ENCODE assay signal across 14 cellular contexts in the genomic region with DNA sequence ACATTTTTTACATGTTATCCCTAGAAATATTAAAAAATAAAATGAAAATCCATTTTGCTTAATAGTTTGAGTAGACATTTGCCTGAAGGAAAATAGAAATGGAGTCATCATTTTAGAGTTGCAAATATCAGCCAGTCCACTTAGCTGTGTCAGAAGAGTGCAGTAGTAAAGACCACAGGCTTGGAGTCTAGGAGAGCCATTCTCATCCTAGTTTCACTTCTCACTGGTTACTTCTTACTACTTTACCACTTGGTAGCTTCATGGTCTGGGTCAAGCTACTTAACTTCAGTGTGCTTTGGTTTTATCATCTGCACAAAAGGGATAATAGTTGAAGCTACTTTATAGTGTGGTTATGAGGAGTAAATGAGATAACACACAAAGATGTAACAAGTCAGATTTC.
DNase-seq lines count a peak whose midpoint lies in the region; ATAC-seq and TF ChIP-seq lines count a peak whose summit lies in the region.
"Had no signal": no experiment of that assay in that cellular context is flagged by ENCODE, and none has a peak within 500 bp of the region (broad histone marks: within the 10 kb centered on the region; RNA-seq: fewer than 3 reads in every experiment).

No MANE protein-coding gene starts in this region.

- DNase-seq in GM12865 (ENCODE audit: low read depth) = peak; percentile 4
- DNase-seq in OCI-M1 (lab: John Stamatoyannopoulos, UW) = peak; percentile 33
- no peak for DNase-seq in NCI-H146 treated with DMSO at 0.1 percent for 48 hours (lab: John Stamatoyannopoulos, UW; ENCODE audit: unreplicated experiment)
- DNase-seq in nephron progenitor cell = no peak
- DNase-seq in anterior cingulate cortex (lab: John Stamatoyannopoulos, UW) = no peak
- DNase-seq: Caco-2; CD8-positive, alpha-beta memory T cell; DND-41; GM23248; H7 had no signal

- peaks cover 20% of the 10 kb centered on the region for H3K9me3 Mint-ChIP-seq in nephron progenitor cell

- ATAC-seq in GM19438 (IDR thresholded peaks at IDR 0.05; ENCODE audit: low read depth, unreplicated experiment) (peak; percentile 62), HG03025 (IDR thresholded peaks at IDR 0.05; ENCODE audit: low FRiP score, unreplicated experiment) (no peak)
- ATAC-seq: GM12878, HepG2 had no signal

- no peak for TF ChIP-seq CTCF in GM12865 (IDR thresholded peaks at IDR 0.05; ENCODE audit: insufficient read depth, low read depth, low read length, missing control alignments)
- no peak for TF ChIP-seq CTCF in nephron progenitor cell (IDR thresholded peaks at IDR 0.05)

- no peaks in the 10 kb centered on the region for H3K4me1 Mint-ChIP-seq in nephron progenitor cell
- H3K4me1 Mint-ChIP-seq: CD8-positive, alpha-beta memory T cell had no signal

- peaks cover 6% of the 10 kb centered on the region for H3K36me3 Mint-ChIP-seq in nephron progenitor cell (ENCODE audit: low read depth)
- H3K36me3 Mint-ChIP-seq: CD8-positive, alpha-beta memory T cell had no signal

- no peak overlapping the region for H3K4me3 Mint-ChIP-seq in nephron progenitor cell
- H3K4me3 Mint-ChIP-seq: CD8-positive, alpha-beta memory T cell had no signal

- H3K4me3 ChIP-seq in GM12865 (ENCODE audit: low read depth, low read length) = no peak overlapping the region
- H3K4me3 ChIP-seq: GM12878, GM23248 had no signal

- H3K27me3 Mint-ChIP-seq in nephron progenitor cell (ENCODE audit: low read depth, poor library complexity) = no peaks in the 10 kb centered on the region

- no peak overlapping the region for H3K27ac Mint-ChIP-seq in nephron progenitor cell
- H3K27ac Mint-ChIP-seq: CD8-positive, alpha-beta memory T cell had no signal

Comparison
In these comparisons a context has a peak if more than half of its experiments do, and no peak if none do; other contexts are left out.
1. DNase-seq: peak in GM12865 (single experiment) and OCI-M1 (single experiment); none in NCI-H146 treated with DMSO at 0.1 percent for 48 hours (single experiment), nephron progenitor cell (single experiment) and anterior cingulate cortex (0 of 58).